8 cellular contexts compared by ENCODE assay signal in the genomic region with DNA sequence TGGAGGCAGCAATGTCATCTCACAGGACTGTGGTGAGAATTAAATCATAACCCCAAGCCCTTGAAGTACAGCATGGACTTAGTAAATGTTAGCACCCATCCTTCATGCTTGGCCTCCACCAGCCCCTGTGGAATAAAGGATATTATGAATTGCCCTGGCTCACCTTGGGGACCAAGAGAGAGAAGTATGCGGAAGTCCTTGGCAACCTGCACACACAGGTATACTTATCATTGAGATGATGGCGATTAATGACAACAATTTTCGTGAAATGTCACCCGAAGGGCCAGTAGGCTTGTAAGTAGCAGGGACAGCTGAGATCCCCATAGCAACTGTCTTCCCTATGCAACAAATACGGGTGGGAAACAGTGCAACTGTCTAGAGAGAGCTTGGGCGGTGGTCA.
"Had no signal": no experiment of that assay in that cellular context is flagged by ENCODE, and none has a peak within 500 bp of the region (broad histone marks: within the 10 kb centered on the region; RNA-seq: fewer than 3 reads in every experiment).

No MANE protein-coding gene starts in this region.

- H3K27ac ChIP-seq: GM23248, HL-60 had no signal

- H3K4me3 ChIP-seq: GM23248, HAP-1 had no signal

- ATAC-seq: HCT116, HepG2 had no signal

- DNase-seq: GM23248, GOT3, H7, HFFc6 had no signal
